In genomic region chr17:75565618-75566017, GRCh38 we compare ENCODE assay signal across 2 cellular contexts.
TF ChIP-seq lines count a peak whose summit lies in the region.

No MANE protein-coding gene starts in this region.

TF ChIP-seq in HepG2, 621 proteins besides CTCF, POLR2A, EP300 and RAD21:
- TF ChIP-seq, protein P1, sequence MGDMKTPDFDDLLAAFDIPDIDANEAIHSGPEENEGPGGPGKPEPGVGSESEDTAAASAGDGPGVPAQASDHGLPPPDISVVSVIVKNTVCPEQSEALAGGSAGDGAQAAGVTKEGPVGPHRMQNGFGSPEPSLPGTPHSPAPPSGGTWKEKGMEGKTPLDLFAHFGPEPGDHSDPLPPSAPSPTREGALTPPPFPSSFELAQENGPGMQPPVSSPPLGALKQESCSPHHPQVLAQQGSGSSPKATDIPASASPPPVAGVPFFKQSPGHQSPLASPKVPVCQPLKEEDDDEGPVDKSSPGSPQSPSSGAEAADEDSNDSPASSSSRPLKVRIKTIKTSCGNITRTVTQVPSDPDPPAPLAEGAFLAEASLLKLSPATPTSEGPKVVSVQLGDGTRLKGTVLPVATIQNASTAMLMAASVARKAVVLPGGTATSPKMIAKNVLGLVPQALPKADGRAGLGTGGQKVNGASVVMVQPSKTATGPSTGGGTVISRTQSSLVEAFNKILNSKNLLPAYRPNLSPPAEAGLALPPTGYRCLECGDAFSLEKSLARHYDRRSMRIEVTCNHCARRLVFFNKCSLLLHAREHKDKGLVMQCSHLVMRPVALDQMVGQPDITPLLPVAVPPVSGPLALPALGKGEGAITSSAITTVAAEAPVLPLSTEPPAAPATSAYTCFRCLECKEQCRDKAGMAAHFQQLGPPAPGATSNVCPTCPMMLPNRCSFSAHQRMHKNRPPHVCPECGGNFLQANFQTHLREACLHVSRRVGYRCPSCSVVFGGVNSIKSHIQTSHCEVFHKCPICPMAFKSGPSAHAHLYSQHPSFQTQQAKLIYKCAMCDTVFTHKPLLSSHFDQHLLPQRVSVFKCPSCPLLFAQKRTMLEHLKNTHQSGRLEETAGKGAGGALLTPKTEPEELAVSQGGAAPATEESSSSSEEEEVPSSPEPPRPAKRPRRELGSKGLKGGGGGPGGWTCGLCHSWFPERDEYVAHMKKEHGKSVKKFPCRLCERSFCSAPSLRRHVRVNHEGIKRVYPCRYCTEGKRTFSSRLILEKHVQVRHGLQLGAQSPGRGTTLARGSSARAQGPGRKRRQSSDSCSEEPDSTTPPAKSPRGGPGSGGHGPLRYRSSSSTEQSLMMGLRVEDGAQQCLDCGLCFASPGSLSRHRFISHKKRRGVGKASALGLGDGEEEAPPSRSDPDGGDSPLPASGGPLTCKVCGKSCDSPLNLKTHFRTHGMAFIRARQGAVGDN (CRISPR knock-in tag; IDR thresholded peaks at IDR 0.05), result 0 out of 2 replicates have a peak, but pooled peaks have one; percentile 9
- TF ChIP-seq HHEX (CRISPR knock-in tag; IDR thresholded peaks at IDR 0.05), result no peak

TF ChIP-seq in GM12878, 131 proteins besides CTCF, POLR2A, EP300 and RAD21:
- TF ChIP-seq YY1 (IDR thresholded peaks at IDR 0.05; ENCODE audit: low read depth, low read length), result no peak
